7 cellular contexts compared by ENCODE assay signal in the genomic region with DNA sequence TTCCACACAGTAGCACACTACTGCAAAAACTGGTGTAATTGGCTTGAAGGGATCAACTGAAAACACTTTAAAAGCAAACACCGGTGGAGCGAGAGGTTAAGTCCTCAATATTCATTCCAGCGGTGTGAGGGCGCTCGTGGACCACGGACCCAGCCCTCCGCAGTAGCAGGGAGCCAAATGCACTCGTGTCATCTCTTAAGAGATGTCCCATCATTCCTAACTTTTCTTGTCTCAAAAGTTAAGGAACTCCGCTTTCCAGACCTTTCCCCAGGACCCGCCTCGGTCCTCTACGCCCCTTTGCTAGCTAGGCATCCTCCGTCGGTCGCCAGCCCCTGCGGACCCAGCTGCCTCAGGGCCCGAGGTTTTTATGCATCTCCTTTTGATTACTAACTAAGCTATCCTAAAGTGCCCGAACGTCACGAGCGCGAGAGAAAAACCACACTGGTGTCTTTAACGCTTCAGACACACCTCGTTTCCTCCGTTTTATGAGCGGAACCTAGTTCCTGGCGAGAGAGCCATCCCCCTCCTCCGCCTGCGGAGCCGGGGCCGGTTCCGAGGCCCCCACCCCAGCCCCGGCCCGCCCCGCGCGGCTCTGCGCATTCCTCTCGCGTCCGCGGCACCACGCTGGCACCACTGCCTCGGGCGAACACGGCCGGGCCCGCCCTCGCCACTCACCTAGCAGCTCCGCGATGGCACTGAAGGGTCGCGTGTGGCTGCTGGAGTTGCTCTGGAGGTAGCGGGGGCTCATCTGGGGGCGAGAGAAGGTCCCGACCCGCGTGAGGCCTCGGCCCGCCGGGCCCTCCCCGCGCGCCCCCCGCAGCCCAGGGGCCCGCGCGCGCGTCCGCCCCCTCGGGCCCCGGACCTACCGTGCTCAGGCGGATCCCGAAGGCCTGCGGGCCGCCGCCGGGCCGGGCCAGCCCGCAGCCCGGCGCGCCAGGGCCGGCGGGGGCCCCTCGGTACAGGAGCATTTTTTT. TPM values are rescaled to one million over a fixed set of nuclear protein-coding genes. Genes with fewer than 3 reads are reported as not detected.
DNase-seq lines count a peak whose midpoint lies in the region; ATAC-seq lines count a peak whose summit lies in the region.

No MANE protein-coding gene starts in this region.

- peaks cover 6% of the 10 kb centered on the region for H3K27me3 ChIP-seq in ectodermal cell (ENCODE audit: control insufficient read depth, insufficient read depth, low read length, poor library complexity, severe bottlenecking)

- WGBS in ectodermal cell, 2 experiments: 0 to 1% methylated on average over 88 of the region's 88 CpGs

- H3K36me3 ChIP-seq in ectodermal cell (ENCODE audit: control insufficient read depth, insufficient read depth, low read length): no peaks in the 10 kb centered on the region

- peak; percentile 39 for DNase-seq in NCI-H2196 (lab: John Stamatoyannopoulos, UW; ENCODE audit: unreplicated experiment)
- DNase-seq in activated CD4-positive, alpha-beta T cell treated with anti-CD3 and anti-CD28 coated beads, Interleukin-2, amount 50 U/mL, for 4 hours: peak; percentile 25 to 34
- peak; percentile 42 to 52 for DNase-seq in lung microvascular endothelial cell (ENCODE audit: low read depth in 2 of 2)
- peak in 2 of 3 donors; percentile 3 to 23 for DNase-seq in stimulated activated CD4-positive, alpha-beta T cell treated with anti-CD3 and anti-CD28 coated beads, TNF-alpha, amount 100 ng/mL, for 48 hours (ENCODE audit: low read depth in 3 of 3)

- H3K9me3 ChIP-seq in ectodermal cell (ENCODE audit: control insufficient read depth, low read length): no peaks in the 10 kb centered on the region

- H3K4me3 ChIP-seq in ectodermal cell (ENCODE audit: insufficient read depth, low read depth, low read length): peak overlapping the region; percentile 43

- ATAC-seq in GM18502 (IDR thresholded peaks at IDR 0.05; ENCODE audit: poor library complexity, unreplicated experiment) (peak; percentile 54), HG02885 (IDR thresholded peaks at IDR 0.05; ENCODE audit: poor library complexity, unreplicated experiment) (peak; percentile 50)

- no peaks in the 10 kb centered on the region for H3K4me1 ChIP-seq in ectodermal cell (ENCODE audit: control insufficient read depth, insufficient read depth, low read length)

- no peak overlapping the region for H3K27ac ChIP-seq in ectodermal cell (ENCODE audit: insufficient read depth, low read depth, low read length, poor library complexity, severe bottlenecking)

RNA-seq across cellular contexts. Expression of gene MORC4, which starts 0.7 kb away (rescaled TPM):
- 5.0 TPM for polyA plus RNA-seq in ectodermal cell (2013, experiment 1 of 4)
- 4.6 TPM for polyA plus RNA-seq in ectodermal cell (2013, experiment 2 of 4)
- 4.5 TPM for polyA plus RNA-seq in ectodermal cell (2013, experiment 3 of 4)
- polyA plus RNA-seq in ectodermal cell (2013, experiment 4 of 4): 4.8 TPM
- total RNA-seq in lung microvascular endothelial cell: 6.5 and 6.7 TPM in 2 replicates
